ENCODE assay signal across 16 cellular contexts in genomic region chr4:28772066-28772465, GRCh38.
DNase-seq lines count a peak whose midpoint lies in the region; FAIRE-seq and TF ChIP-seq lines count a peak whose summit lies in the region.
"Had no signal": no experiment of that assay in that cellular context is flagged by ENCODE, and none has a peak within 500 bp of the region (broad histone marks: within the 10 kb centered on the region; RNA-seq: fewer than 3 reads in every experiment).

No MANE protein-coding gene starts in this region.

- no peaks in the 10 kb centered on the region for H3K36me3 Mint-ChIP-seq in activated T-helper 2 cell treated with anti-CD3 and anti-CD28 coated beads, Interferon-gamma antibody, Interleukin-2, Interleukin-4, amounts not matched to agents 10 μg/mL and 5 μg/mL and 100 μg/mL, durations not matched to agents 14 hours and 24 hours and 36 hours (ENCODE audit: low read depth)
- H3K36me3 Mint-ChIP-seq: activated naive CD4-positive, alpha-beta T cell treated with anti-CD3 and anti-CD28 coated beads, Interleukin-2, amount 50 U/mL, for 24 hours; mesothelial cell of epicardium; type B pancreatic cell had no signal

- FAIRE-seq in HTR-8/SVneo (lab: Jason Lieb, UNC): no peak
- no peak for FAIRE-seq in bronchial epithelial cell (lab: Jason Lieb, UNC)
- no peak for FAIRE-seq in GM12892 (lab: Jason Lieb, UNC)

- H3K4me1 ChIP-seq in mesendoderm (ENCODE audit: control insufficient read depth, low read depth, low read length): no peaks in the 10 kb centered on the region
- no peaks in the 10 kb centered on the region for H3K4me1 ChIP-seq in suprapubic skin
- H3K4me1 ChIP-seq: BLaER1 had no signal

- no peaks in the 10 kb centered on the region for H3K4me1 Mint-ChIP-seq in activated T-helper 2 cell treated with anti-CD3 and anti-CD28 coated beads, Interferon-gamma antibody, Interleukin-2, Interleukin-4, amounts not matched to agents 10 μg/mL and 5 μg/mL and 100 μg/mL, durations not matched to agents 14 hours and 24 hours and 36 hours (ENCODE audit: low read depth)
- H3K4me1 Mint-ChIP-seq: activated naive CD4-positive, alpha-beta T cell treated with anti-CD3 and anti-CD28 coated beads, Interleukin-2, amount 50 U/mL, for 24 hours had no signal

- H3K9me3 ChIP-seq in suprapubic skin: no peaks in the 10 kb centered on the region
- H3K9me3 ChIP-seq: BLaER1 had no signal

- no peak overlapping the region for H3K4me2 ChIP-seq in mesendoderm (ENCODE audit: low read length)
- H3K4me2 ChIP-seq: BLaER1 had no signal

- H3K79me2 ChIP-seq in mesendoderm (ENCODE audit: control insufficient read depth, insufficient read depth, low read length): no peaks in the 10 kb centered on the region

- no peak overlapping the region for H3K27ac Mint-ChIP-seq in activated T-helper 2 cell treated with anti-CD3 and anti-CD28 coated beads, Interferon-gamma antibody, Interleukin-2, Interleukin-4, amounts not matched to agents 10 μg/mL and 5 μg/mL and 100 μg/mL, durations not matched to agents 14 hours and 24 hours and 36 hours
- H3K27ac Mint-ChIP-seq: activated naive CD4-positive, alpha-beta T cell treated with anti-CD3 and anti-CD28 coated beads, Interleukin-2, amount 50 U/mL, for 24 hours; mesothelial cell of epicardium; type B pancreatic cell had no signal

- peaks cover 20% of the 10 kb centered on the region for H3K9me3 Mint-ChIP-seq in activated T-helper 2 cell treated with anti-CD3 and anti-CD28 coated beads, Interferon-gamma antibody, Interleukin-2, Interleukin-4, amounts not matched to agents 10 μg/mL and 5 μg/mL and 100 μg/mL, durations not matched to agents 14 hours and 24 hours and 36 hours

- DNase-seq in AG10803 (ENCODE audit: low read depth) (peak; percentile 65), HTR-8/SVneo (ENCODE audit: insufficient read length, low spot score) (peak; percentile 0), bronchial epithelial cell (ENCODE audit: low read depth) (peak; percentile 49), mesendoderm (peak; percentile 39), epidermal melanocyte (ENCODE audit: insufficient read length, low spot score) (no peak), suprapubic skin (ENCODE audit: low spot score in 2 of 2) (no peak), GM12892 (ENCODE audit: insufficient read length) (no peak)
- no peak for DNase-seq in activated T-helper 2 cell treated with anti-CD3 and anti-CD28 coated beads, Interferon-gamma antibody, Interleukin-2, Interleukin-4, amounts not matched to agents 10 μg/mL and 5 μg/mL and 100 μg/mL, durations not matched to agents 14 hours and 24 hours and 36 hours (ENCODE audit: low spot score)
- DNase-seq: erythroblast, NCI-H1417, NCI-H510A, RPMI8226 had no signal

- H4K8ac ChIP-seq in mesendoderm (ENCODE audit: low read depth, low read length): no peak overlapping the region

- no peaks in the 10 kb centered on the region for H3K79me1 ChIP-seq in mesendoderm (ENCODE audit: low read length)

- no peak overlapping the region for H2AK5ac ChIP-seq in mesendoderm (ENCODE audit: low read length)

- no peak overlapping the region for H3K4ac ChIP-seq in mesendoderm (ENCODE audit: low read depth, low read length)

- H3K36me3 ChIP-seq in bronchial epithelial cell (ENCODE audit: control insufficient read depth, insufficient read depth, low read length): no peaks in the 10 kb centered on the region
- no peaks in the 10 kb centered on the region for H3K36me3 ChIP-seq in mesendoderm (ENCODE audit: control insufficient read depth, insufficient read depth, low read length)
- H3K36me3 ChIP-seq in suprapubic skin: no peaks in the 10 kb centered on the region
- H3K36me3 ChIP-seq: BLaER1 had no signal

- TF ChIP-seq POLR2A in suprapubic skin (IDR thresholded peaks at IDR 0.05) (no peak), GM12892 (IDR thresholded peaks at IDR 0.05; ENCODE audit: low read depth, low read length) (no peak)

- TF ChIP-seq CTCF in AG10803 (conservative IDR thresholded peaks at IDR 0.05; ENCODE audit: low read length) (no peak), bronchial epithelial cell (IDR thresholded peaks at IDR 0.05; ENCODE audit: insufficient read depth, low read length, severe bottlenecking) (no peak), suprapubic skin (IDR thresholded peaks at IDR 0.05) (no peak)

- H3K9ac ChIP-seq in mesendoderm (ENCODE audit: low read length): no peak overlapping the region
- H3K9ac ChIP-seq: BLaER1 had no signal

- no peak overlapping the region for H3K23ac ChIP-seq in mesendoderm (ENCODE audit: low read length)

- WGBS in mesendoderm (ENCODE audit: extremely low coverage, insufficient coverage, low lambda C conversion rate): 100% methylated on average over 1 of the region's 1 CpG
- WGBS in suprapubic skin: 84% methylated on average over 1 of the region's 1 CpG

- no peak overlapping the region for H3K56ac ChIP-seq in mesendoderm (ENCODE audit: low read length)

- TF ChIP-seq EP300 in suprapubic skin (IDR thresholded peaks at IDR 0.05): no peak

- no peaks in the 10 kb centered on the region for H3K27me3 ChIP-seq in bronchial epithelial cell (ENCODE audit: control insufficient read depth, insufficient read depth, low read length)
- no peaks in the 10 kb centered on the region for H3K27me3 ChIP-seq in mesendoderm (ENCODE audit: insufficient read depth, low read length, poor library complexity)
- H3K27me3 ChIP-seq in suprapubic skin: no peaks in the 10 kb centered on the region
- H3K27me3 ChIP-seq: BLaER1 had no signal

- no peak overlapping the region for H3K18ac ChIP-seq in mesendoderm (ENCODE audit: low read length)

- no peak overlapping the region for H4K5ac ChIP-seq in mesendoderm (ENCODE audit: low read length)

- no peak overlapping the region for H2BK5ac ChIP-seq in mesendoderm (ENCODE audit: low read length)

- H3K4me3 Mint-ChIP-seq in activated T-helper 2 cell treated with anti-CD3 and anti-CD28 coated beads, Interferon-gamma antibody, Interleukin-2, Interleukin-4, amounts not matched to agents 10 μg/mL and 5 μg/mL and 100 μg/mL, durations not matched to agents 14 hours and 24 hours and 36 hours (ENCODE audit: low read depth): no peak overlapping the region
- H3K4me3 Mint-ChIP-seq: activated naive CD4-positive, alpha-beta T cell treated with anti-CD3 and anti-CD28 coated beads, Interleukin-2, amount 50 U/mL, for 24 hours; mesothelial cell of epicardium; type B pancreatic cell had no signal

- H2BK120ac ChIP-seq in mesendoderm (ENCODE audit: low read depth, low read length): no peak overlapping the region

- no peak overlapping the region for H2BK15ac ChIP-seq in mesendoderm (replicated peaks; ENCODE audit: low read depth)

- H3K27ac ChIP-seq in mesendoderm (ENCODE audit: low read depth, low read length): no peak overlapping the region
- no peak overlapping the region for H3K27ac ChIP-seq in suprapubic skin
- H3K27ac ChIP-seq: BLaER1 had no signal

- intact Hi-C loops in activated T-helper 2 cell treated with anti-CD3 and anti-CD28 coated beads, Interferon-gamma antibody, Interleukin-2, Interleukin-4, amounts not matched to agents 10 μg/mL and 5 μg/mL and 100 μg/mL, durations not matched to agents 14 hours and 24 hours and 36 hours (cut with micrococcal nuclease): no loop called here

- no peak overlapping the region for H3K4me3 ChIP-seq in AG10803 (ENCODE audit: low read length)
- no peak overlapping the region for H3K4me3 ChIP-seq in bronchial epithelial cell (ENCODE audit: low read depth, low read length)
- H3K4me3 ChIP-seq in mesendoderm (ENCODE audit: low read length): no peak overlapping the region
- no peak overlapping the region for H3K4me3 ChIP-seq in suprapubic skin
- H3K4me3 ChIP-seq: BLaER1 had no signal

- H3K27me3 Mint-ChIP-seq in activated T-helper 2 cell treated with anti-CD3 and anti-CD28 coated beads, Interferon-gamma antibody, Interleukin-2, Interleukin-4, amounts not matched to agents 10 μg/mL and 5 μg/mL and 100 μg/mL, durations not matched to agents 14 hours and 24 hours and 36 hours (ENCODE audit: low read depth): no peaks in the 10 kb centered on the region
- H3K27me3 Mint-ChIP-seq: activated naive CD4-positive, alpha-beta T cell treated with anti-CD3 and anti-CD28 coated beads, Interleukin-2, amount 50 U/mL, for 24 hours; type B pancreatic cell had no signal

Comparison
In these comparisons a context has a peak if more than half of its experiments do, and no peak if none do; other contexts are left out.
1. DNase-seq: peak in AG10803 (single experiment), HTR-8/SVneo (single experiment), bronchial epithelial cell (single experiment) and mesendoderm (single experiment); none in epidermal melanocyte (single experiment), suprapubic skin (0 of 2), activated T-helper 2 cell treated with anti-CD3 and anti-CD28 coated beads, Interferon-gamma antibody, Interleukin-2, Interleukin-4, amounts not matched to agents 10 μg/mL and 5 μg/mL and 100 μg/mL, durations not matched to agents 14 hours and 24 hours and 36 hours (single experiment) and GM12892 (single experiment).